28 cellular contexts compared by ENCODE assay signal in genomic region chr12:4956968-4957367, GRCh38.
"Had no signal": no experiment of that assay in that cellular context is flagged by ENCODE, and none has a peak within 500 bp of the region (broad histone marks: within the 10 kb centered on the region; RNA-seq: fewer than 3 reads in every experiment).

No MANE protein-coding gene starts in this region.

- H3K79me2 ChIP-seq: hepatocyte, parathyroid adenoma had no signal

- H3K9me3 ChIP-seq: gastroesophageal sphincter, heart left ventricle, mucosa of descending colon, neutrophil, suprapubic skin, transverse colon, upper lobe of right lung, uterus had no signal

- H3K4me3 ChIP-seq: gastroesophageal sphincter, heart left ventricle, hepatocyte, lung, mucosa of descending colon, smooth muscle cell, suprapubic skin, transverse colon, upper lobe of right lung, uterus had no signal

- H2AFZ ChIP-seq: hepatocyte, parathyroid adenoma had no signal

- H3K27me3 ChIP-seq: uterus had no signal

- H3K9ac ChIP-seq: parathyroid adenoma had no signal

- H3K36me3 ChIP-seq: gastroesophageal sphincter, heart left ventricle, neutrophil, suprapubic skin, transverse colon, upper lobe of right lung, uterus had no signal

- ATAC-seq: esophagus mucosa; gastroesophageal sphincter; heart left ventricle; left lobe of liver; mucosa of descending colon; natural killer cell treated with Interleukin-12 subunit alpha and Interleukin-12 subunit beta and Interleukin-15 and Interleukin-18, amount 100 ng/mL, for 72 hours; sciatic nerve; stimulated activated naive CD8-positive, alpha-beta T cell treated with anti-CD3 and anti-CD28 coated beads, Interleukin-15, amount 100 ng/mL, for 72 hours; upper lobe of right lung had no signal

- H3K27ac ChIP-seq: epithelial cell of prostate, gastroesophageal sphincter, heart left ventricle, hepatocyte, neutrophil, parathyroid adenoma, suprapubic skin, transverse colon, upper lobe of right lung, uterus had no signal

- H3K4me2 ChIP-seq: hepatocyte, smooth muscle cell had no signal

- DNase-seq: effector CD8-positive, alpha-beta T cell; endodermal cell; foreskin fibroblast; heart left ventricle; kidney; mucosa of descending colon; naive B cell; stimulated activated CD4-positive, alpha-beta T cell treated with anti-CD3 and anti-CD28 coated beads, Interleukin-12 subunit alpha, Interleukin-12 subunit beta, amount 100 ng/mL, for 4 hours; stimulated activated CD4-positive, alpha-beta T cell treated with anti-CD3 and anti-CD28 coated beads, Interleukin-1b, Interleukin-23, amount 100 ng/mL, for 48 hours; stimulated activated CD4-positive, alpha-beta T cell treated with anti-CD3 and anti-CD28 coated beads, Interleukin-4, amount 100 ng/mL, for 1 hour; stimulated activated CD8-positive, alpha-beta memory T cell treated with anti-CD3 and anti-CD28 coated beads, Interleukin-4, amount 100 ng/mL, for 48 hours; stimulated activated naive CD4-positive, alpha-beta T cell; stimulated activated naive CD8-positive, alpha-beta T cell treated with anti-CD3 and anti-CD28 coated beads, Interleukin-15, amount 100 ng/mL, for 72 hours; transverse colon; upper lobe of right lung; uterus had no signal

- H3K4me1 ChIP-seq: parathyroid adenoma, suprapubic skin, transverse colon, upper lobe of right lung, uterus had no signal
